In the genomic region with DNA sequence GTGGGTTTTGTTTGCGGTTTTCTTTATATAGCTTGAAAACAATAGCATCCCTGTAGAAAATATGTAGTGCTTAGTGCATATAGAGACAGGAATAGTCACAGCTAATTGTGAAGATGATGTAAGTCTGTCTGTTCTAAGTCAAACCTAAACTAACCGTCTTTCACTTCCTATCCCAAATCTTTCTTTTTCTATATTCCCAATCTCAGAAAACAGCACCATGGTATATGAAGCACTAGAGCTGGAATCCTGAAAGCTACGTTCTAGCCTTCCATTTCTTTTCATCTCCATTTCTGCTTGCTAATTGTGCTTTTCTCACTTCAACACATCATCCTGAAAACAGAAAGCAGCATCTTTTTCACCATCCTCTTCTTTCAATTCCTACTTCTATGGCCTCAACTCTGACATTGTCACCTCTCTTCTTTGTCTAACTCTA, we compare ENCODE assay signal across 1 cellular context.
TF ChIP-seq lines count a peak whose summit lies in the region.

No MANE protein-coding gene starts in this region.

TF ChIP-seq in GM23338, 12 proteins besides CTCF, POLR2A, EP300 and RAD21 (continued from another document):
- TF ChIP-seq, protein P1, sequence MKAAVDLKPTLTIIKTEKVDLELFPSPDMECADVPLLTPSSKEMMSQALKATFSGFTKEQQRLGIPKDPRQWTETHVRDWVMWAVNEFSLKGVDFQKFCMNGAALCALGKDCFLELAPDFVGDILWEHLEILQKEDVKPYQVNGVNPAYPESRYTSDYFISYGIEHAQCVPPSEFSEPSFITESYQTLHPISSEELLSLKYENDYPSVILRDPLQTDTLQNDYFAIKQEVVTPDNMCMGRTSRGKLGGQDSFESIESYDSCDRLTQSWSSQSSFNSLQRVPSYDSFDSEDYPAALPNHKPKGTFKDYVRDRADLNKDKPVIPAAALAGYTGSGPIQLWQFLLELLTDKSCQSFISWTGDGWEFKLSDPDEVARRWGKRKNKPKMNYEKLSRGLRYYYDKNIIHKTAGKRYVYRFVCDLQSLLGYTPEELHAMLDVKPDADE (IDR thresholded peaks at IDR 0.05): no peak
- TF ChIP-seq CREB1 (CRISPR knock-in tag; IDR thresholded peaks at IDR 0.05; ENCODE audit: low read depth): no peak
